Comparison of ENCODE assay signal across 16 cellular contexts in the genomic region with DNA sequence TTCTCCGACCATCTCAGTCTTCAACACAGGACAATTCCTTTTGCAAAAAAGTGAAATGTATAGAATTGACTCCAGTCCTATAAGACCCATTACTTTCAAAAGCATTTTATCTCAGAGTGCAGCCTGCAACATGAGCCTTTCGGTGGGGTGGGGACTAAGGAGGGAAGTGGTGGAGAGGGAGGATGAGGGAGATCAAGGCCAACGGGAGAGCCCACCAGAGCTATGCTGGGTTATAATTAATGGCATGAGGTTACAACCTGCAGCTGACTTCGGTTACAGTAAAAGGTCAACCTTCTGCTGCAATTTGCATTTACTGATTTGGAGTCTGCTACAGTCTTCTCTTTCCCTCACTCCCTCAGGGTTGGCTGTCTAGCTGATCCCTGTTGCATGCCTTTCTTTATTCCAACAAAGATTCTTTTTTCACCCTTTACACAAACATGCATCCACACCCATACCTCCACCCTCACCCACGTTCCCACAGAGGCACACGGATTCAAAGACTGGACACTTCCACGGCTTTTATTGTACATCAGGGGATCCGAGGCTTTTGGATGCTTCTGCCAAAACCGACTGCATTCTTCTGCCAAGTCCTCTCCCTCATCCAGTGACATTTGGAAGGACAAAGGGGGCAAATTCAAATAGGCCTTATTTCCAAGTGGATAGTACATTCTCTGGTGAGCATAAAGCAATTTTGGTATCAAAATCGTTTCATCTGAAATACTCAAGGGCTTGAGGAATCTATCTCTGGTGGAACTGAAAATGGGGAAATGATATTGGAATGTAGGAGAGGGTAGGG.
DNase-seq lines count a peak whose midpoint lies in the region; ATAC-seq, FAIRE-seq and TF ChIP-seq lines count a peak whose summit lies in the region.
"Had no signal": no experiment of that assay in that cellular context is flagged by ENCODE, and none has a peak within 500 bp of the region (broad histone marks: within the 10 kb centered on the region; RNA-seq: fewer than 3 reads in every experiment).

No MANE protein-coding gene starts in this region.

- intact Hi-C loops in mammary epithelial cell (cut with micrococcal nuclease), result no loop called here
- intact Hi-C loops in MCF 10A (cut with micrococcal nuclease), result no loop called here
- intact Hi-C loops in left ventricle myocardium inferior (cut with micrococcal nuclease), result no loop called here

- H2AFZ ChIP-seq in mammary epithelial cell (ENCODE audit: low read depth, low read length), result peak overlapping the region; percentile 27
- H2AFZ ChIP-seq: GM23338 had no signal

- CTCF ChIA-PET in mammary epithelial cell (lab: Charles Lee; ENCODE audit: low non-redundant PET) (no interaction called here), MCF 10A (lab: Yijun Ruan, JAX) (interaction anchor here (0.7 kb wide), 1 partner anchor 23 kb away, joined by 3 read pairs; no protein-coding TSS in a partner anchor)

- H3K9me3 Mint-ChIP-seq in MCF 10A (ENCODE audit: unreplicated experiment), result no peaks in the 10 kb centered on the region
- H3K9me3 Mint-ChIP-seq in nephron, result no peaks in the 10 kb centered on the region
- H3K9me3 Mint-ChIP-seq: GM23338, H9 had no signal

- H3K27ac Mint-ChIP-seq in MCF 10A (ENCODE audit: low read depth, unreplicated experiment), result no peak overlapping the region
- H3K27ac Mint-ChIP-seq in nephron, result peak overlapping the region; percentile 71 to 95 (median 91)
- H3K27ac Mint-ChIP-seq: CD8-positive, alpha-beta memory T cell; GM23338 had no signal

- no peak overlapping the region for H3K4me2 ChIP-seq in mammary epithelial cell (ENCODE audit: insufficient read depth, low read depth, low read length)
- H3K4me2 ChIP-seq: BLaER1, GM23338 had no signal

- H4K20me1 ChIP-seq in mammary epithelial cell (ENCODE audit: insufficient read depth, low read length), result no peaks in the 10 kb centered on the region
- H4K20me1 ChIP-seq: BLaER1 had no signal

- H3K4me1 Mint-ChIP-seq in MCF 10A (ENCODE audit: insufficient read depth, unreplicated experiment) (no peaks in the 10 kb centered on the region), nephron (peaks cover 43% of the 10 kb centered on the region)
- H3K4me1 Mint-ChIP-seq: CD8-positive, alpha-beta memory T cell had no signal

- H3K27me3 Mint-ChIP-seq in MCF 10A (ENCODE audit: insufficient read depth, unreplicated experiment) (no peaks in the 10 kb centered on the region), nephron (ENCODE audit: low read depth) (no peaks in the 10 kb centered on the region)
- H3K27me3 Mint-ChIP-seq: CD8-positive, alpha-beta memory T cell had no signal

- dilution Hi-C loops in mammary epithelial cell (cut with HindIII; ENCODE audit: low sequenced_read_pairs), result no loop called here

- H3K4me3 Mint-ChIP-seq in MCF 10A (ENCODE audit: unreplicated experiment) (no peak overlapping the region), nephron (peak overlapping the region in 1 of 3 experiments; percentile 40)
- H3K4me3 Mint-ChIP-seq: CD8-positive, alpha-beta memory T cell; GM23338; H9 had no signal

- H3K27me3 ChIP-seq in mammary epithelial cell (ENCODE audit: insufficient read depth, low read length) (no peaks in the 10 kb centered on the region), left ventricle myocardium inferior (ENCODE audit: low read depth) (no peaks in the 10 kb centered on the region)
- H3K27me3 ChIP-seq: BLaER1 had no signal

- FAIRE-seq in GM12891 (lab: Jason Lieb, UNC), result no peak
- FAIRE-seq: GM18507 had no signal

- H3K36me3 ChIP-seq in mammary epithelial cell (ENCODE audit: insufficient read depth, low read length) (no peaks in the 10 kb centered on the region), left ventricle myocardium inferior (no peaks in the 10 kb centered on the region)
- H3K36me3 ChIP-seq: BLaER1 had no signal

- H3K27ac ChIP-seq in mammary epithelial cell (ENCODE audit: insufficient read depth, low read depth, low read length) (no peak overlapping the region), left ventricle myocardium inferior (replicated peaks) (peak overlapping the region; percentile 47)
- H3K27ac ChIP-seq: 22Rv1, BLaER1 had no signal

- DNase-seq in mammary epithelial cell (no peak), MCF 10A (ENCODE audit: unreplicated experiment) (no peak), cerebellar cortex (ENCODE audit: low spot score) (peak; percentile 6), left ventricle myocardium inferior (no peak), GM12891 (ENCODE audit: insufficient read length, low spot score) (no peak), mucosa of gallbladder (ENCODE audit: low spot score) (no peak)
- DNase-seq: AML-193; CD8-positive, alpha-beta memory T cell; DMS53; H9 had no signal

- TF ChIP-seq CTCF in mammary epithelial cell (conservative IDR thresholded peaks at IDR 0.05 in 1 of 2, IDR thresholded peaks at IDR 0.05 in 1 of 2; ENCODE audit: extremely low read depth in 1 of 2, insufficient read depth in 1 of 2, low read depth in 1 of 2, low read length in 2 of 2), result no peak
- no peak for TF ChIP-seq CTCF in MCF 10A (IDR thresholded peaks at IDR 0.05; ENCODE audit: unreplicated experiment)
- TF ChIP-seq CTCF in left ventricle myocardium inferior (IDR thresholded peaks at IDR 0.05; ENCODE audit: borderline replicate concordance), result no peak
- TF ChIP-seq CTCF in nephron (IDR thresholded peaks at IDR 0.05; ENCODE audit: unreplicated experiment in 3 of 3), result no peak

- H3K9ac ChIP-seq in mammary epithelial cell (ENCODE audit: insufficient read depth, low read length), result no peak overlapping the region
- H3K9ac ChIP-seq: BLaER1 had no signal

- no peaks in the 10 kb centered on the region for H3K79me2 ChIP-seq in mammary epithelial cell (ENCODE audit: insufficient read depth, low read length)

- POLR2A ChIA-PET in MCF 10A (lab: Yijun Ruan, JAX), result no interaction called here

- no peaks in the 10 kb centered on the region for H3K9me3 ChIP-seq in mammary epithelial cell (replicated peaks; ENCODE audit: insufficient read depth, low read length)
- H3K9me3 ChIP-seq in left ventricle myocardium inferior (replicated peaks), result no peaks in the 10 kb centered on the region
- H3K9me3 ChIP-seq: BLaER1 had no signal

- BruUV-seq in mammary epithelial cell (replicated peaks; lab: Mats Ljungman, UMichigan) (no TSS peak), MCF 10A (replicated peaks; lab: Mats Ljungman, UMichigan) (no TSS peak)

- H3K4me1 ChIP-seq in mammary epithelial cell (ENCODE audit: insufficient read depth, low read length) (no peaks in the 10 kb centered on the region), left ventricle myocardium inferior (peaks cover 21% of the 10 kb centered on the region)
- H3K4me1 ChIP-seq: BLaER1 had no signal

- peaks cover 6% of the 10 kb centered on the region for H3K36me3 Mint-ChIP-seq in MCF 10A (ENCODE audit: insufficient read depth, unreplicated experiment)
- no peaks in the 10 kb centered on the region for H3K36me3 Mint-ChIP-seq in nephron (ENCODE audit: low read depth)
- H3K36me3 Mint-ChIP-seq: CD8-positive, alpha-beta memory T cell had no signal

- ATAC-seq in GM21390 (IDR thresholded peaks at IDR 0.05; ENCODE audit: unreplicated experiment), result no peak
- ATAC-seq: GM23338 had no signal

- in situ Hi-C loops in mammary epithelial cell (cut with MboI; ENCODE audit: low sequenced_read_pairs in 2 of 2), result no loop called here

- 48% methylated on average over 10 of the region's 10 CpGs for WGBS in mammary epithelial cell (ENCODE audit: low coverage, missing lambda C conversion rate)

- TF ChIP-seq POLR2A in GM12891 (IDR thresholded peaks at IDR 0.05; ENCODE audit: low read depth, low read length), result no peak

- H3K4me3 ChIP-seq in mammary epithelial cell (replicated peaks in 1 of 3; ENCODE audit: insufficient read depth in 1 of 3, low read depth in 2 of 3, low read length in 3 of 3) (no peak overlapping the region), left ventricle myocardium inferior (no peak overlapping the region)
- H3K4me3 ChIP-seq: BLaER1, GM23338 had no signal

TF ChIP-seq in GM12891, 5 proteins besides CTCF, POLR2A, EP300 and RAD21:
- TF ChIP-seq TAF1 (IDR thresholded peaks at IDR 0.05; ENCODE audit: low read depth, low read length), result no peak
